8 cellular contexts compared by ENCODE assay signal in the genomic region with DNA sequence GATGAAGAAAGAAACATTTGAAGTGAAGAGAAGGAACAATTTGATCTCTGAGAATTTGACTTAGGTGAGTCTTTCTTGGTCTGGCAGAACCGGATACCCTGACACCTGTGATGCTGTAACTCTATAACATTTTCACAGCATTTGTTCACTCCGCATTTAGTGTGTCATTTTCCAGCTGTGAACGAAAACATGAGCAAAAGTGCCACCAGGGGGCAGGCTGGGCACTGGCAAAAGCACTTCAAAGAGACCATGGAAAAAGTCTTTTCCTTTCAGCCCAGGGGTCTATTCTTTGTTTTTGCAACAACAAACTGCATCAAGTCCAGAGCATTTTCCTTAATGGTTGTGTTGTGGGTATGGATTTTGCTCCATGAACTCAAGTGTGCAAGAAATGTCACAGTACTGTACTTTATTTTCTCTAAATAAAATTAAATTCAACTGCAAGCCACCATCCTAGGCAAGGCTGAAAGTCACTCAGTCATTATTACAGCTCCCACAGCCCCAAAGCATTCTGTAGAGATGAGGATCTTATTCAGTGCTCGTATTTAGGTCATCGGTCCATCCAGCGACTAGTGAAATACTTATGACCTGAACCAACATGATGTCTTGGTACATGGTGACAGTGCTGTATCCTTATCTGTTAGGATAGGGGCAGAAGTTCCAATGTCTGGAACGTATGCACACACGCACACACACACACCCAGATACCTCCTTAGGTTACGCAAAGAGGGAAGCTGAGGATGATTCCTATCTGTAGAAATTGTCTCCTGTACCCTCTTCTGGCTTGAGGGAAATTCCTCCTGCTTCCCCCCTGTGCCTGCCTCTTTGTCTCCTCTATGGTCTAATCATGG.
DNase-seq lines count a peak whose midpoint lies in the region; ATAC-seq and TF ChIP-seq lines count a peak whose summit lies in the region.

No MANE protein-coding gene starts in this region.

- no peaks in the 10 kb centered on the region for H3K36me3 ChIP-seq in colonic mucosa

- 62 to 67% methylated on average over 9 of the region's 9 CpGs for WGBS in lower leg skin, 2 donors

- no peak for TF ChIP-seq POLR2A in lower leg skin (IDR thresholded peaks at IDR 0.05)

- H3K4me3 ChIP-seq in colonic mucosa (no peak overlapping the region), lower leg skin (ENCODE audit: low read depth, poor library complexity, severe bottlenecking) (no peak overlapping the region)

- peak; percentile 77 for TF ChIP-seq CTCF in colonic mucosa (IDR thresholded peaks at IDR 0.05)
- no peak for TF ChIP-seq CTCF in lower leg skin (IDR thresholded peaks at IDR 0.05)

- no peak overlapping the region for H3K9ac ChIP-seq in colonic mucosa (ENCODE audit: low read depth in 2 of 2, low read length in 2 of 2)

- intact Hi-C loops in colonic mucosa (cut with DNase I), result no loop called here
- intact Hi-C loops in lower leg skin (cut with DNase I; ENCODE audit: low total_unique reads), result no loop called here

- H3K27me3 ChIP-seq in colonic mucosa, result no peaks in the 10 kb centered on the region

- no peak overlapping the region for H3K27ac ChIP-seq in colonic mucosa

- ATAC-seq in GM21515 (IDR thresholded peaks at IDR 0.05; ENCODE audit: unreplicated experiment) (peak; percentile 58), HG02571 (IDR thresholded peaks at IDR 0.05; ENCODE audit: unreplicated experiment) (no peak)

- H3K9me3 ChIP-seq in colonic mucosa, result no peaks in the 10 kb centered on the region

- no peaks in the 10 kb centered on the region for H3K4me1 ChIP-seq in colonic mucosa

- DNase-seq in CD1c-positive myeloid dendritic cell (ENCODE audit: extremely low spot score) (peak; percentile 62), NCI-H2029 (lab: John Stamatoyannopoulos, UW) (peak; percentile 21), colonic mucosa (peak; percentile 77), lower leg skin (ENCODE audit: low spot score in 2 of 2) (peak; percentile 51 to 91)
- peak; percentile 62 to 70 for DNase-seq in activated CD4-positive, alpha-beta T cell treated with anti-CD3 and anti-CD28 coated beads for 4 hours
- peak; percentile 47 to 69 (median 48) for DNase-seq in stimulated activated CD4-positive, alpha-beta T cell treated with anti-CD3 and anti-CD28 coated beads, TNF-alpha, amount 100 ng/mL, for 48 hours (ENCODE audit: low read depth in 3 of 3)

Comparison
In these comparisons a context has a peak if more than half of its experiments do, and no peak if none do; other contexts are left out.
1. DNase-seq: peak in every context shown above with its lines; median percentile 77 in colonic mucosa; 71 in lower leg skin; 66 in activated CD4-positive, alpha-beta T cell treated with anti-CD3 and anti-CD28 coated beads for 4 hours; 62 in CD1c-positive myeloid dendritic cell; 48 in stimulated activated CD4-positive, alpha-beta T cell treated with anti-CD3 and anti-CD28 coated beads, TNF-alpha, amount 100 ng/mL, for 48 hours; 21 in NCI-H2029.